In the genomic region with DNA sequence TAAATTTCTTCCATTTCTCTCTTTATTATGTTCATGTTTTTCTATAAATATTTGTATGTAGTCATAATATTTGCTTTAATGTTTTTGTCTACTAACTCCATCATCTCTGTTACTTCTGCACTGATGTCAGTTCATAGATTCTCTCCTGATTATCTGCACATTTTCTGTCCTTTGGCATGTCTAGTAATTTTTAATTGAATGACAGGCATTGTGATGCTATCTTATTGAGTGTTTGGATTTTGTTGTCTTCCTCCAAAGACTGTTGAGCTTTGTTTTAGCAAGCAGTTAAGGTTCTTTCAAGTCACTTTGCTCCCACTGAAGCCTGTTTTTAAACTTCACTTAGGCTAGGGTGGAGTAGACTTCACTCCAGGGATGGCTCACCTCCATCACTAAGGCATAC, we compare ENCODE assay signal across 37 cellular contexts.
DNase-seq lines count a peak whose midpoint lies in the region; ATAC-seq, FAIRE-seq and TF ChIP-seq lines count a peak whose summit lies in the region.
"Had no signal": no experiment of that assay in that cellular context is flagged by ENCODE, and none has a peak within 500 bp of the region (broad histone marks: within the 10 kb centered on the region; RNA-seq: fewer than 3 reads in every experiment).

No MANE protein-coding gene starts in this region.

- H3K27me3 ChIP-seq in left ventricle myocardium inferior (ENCODE audit: low read depth): no peaks in the 10 kb centered on the region
- H3K27me3 ChIP-seq: BE2C; BLaER1; BLaER1 treated with 17β-estradiol and CSF1 and Interleukin-3, amounts not matched to agents 10 nM and 100 nM had no signal

- no peaks in the 10 kb centered on the region for H3K36me3 Mint-ChIP-seq in activated CD4-positive, alpha-beta T cell treated with anti-CD3 and anti-CD28 coated beads, Interleukin-2, amount 10 ng/mL, durations not matched to agents 24 days and 14 days (ENCODE audit: low read depth)
- H3K36me3 Mint-ChIP-seq in nephron (ENCODE audit: low read depth): peaks cover 21% of the 10 kb centered on the region
- H3K36me3 Mint-ChIP-seq in HFFc6 (ENCODE audit: low read depth): no peaks in the 10 kb centered on the region
- H3K36me3 Mint-ChIP-seq in T-cell: peaks cover 5% of the 10 kb centered on the region
- H3K36me3 Mint-ChIP-seq: CD14-positive monocyte; CD4-positive, CD25-positive, alpha-beta regulatory T cell; CD8-positive, alpha-beta T cell had no signal

- H3K27ac Mint-ChIP-seq in activated CD4-positive, alpha-beta T cell treated with anti-CD3 and anti-CD28 coated beads, Interleukin-2, amount 10 ng/mL, durations not matched to agents 24 days and 14 days: no peak overlapping the region
- H3K27ac Mint-ChIP-seq in nephron (peak overlapping the region in 2 of 3 experiments; percentile 34 to 90), HFFc6 (no peak overlapping the region), T-cell (no peak overlapping the region)
- H3K27ac Mint-ChIP-seq: B cell; CD14-positive monocyte; CD4-positive, alpha-beta memory T cell; CD4-positive, alpha-beta T cell; CD4-positive, CD25-positive, alpha-beta regulatory T cell; CD8-positive, alpha-beta memory T cell; CD8-positive, alpha-beta T cell had no signal

- H3K27ac ChIP-seq in HEK293 (ENCODE audit: extremely low read depth, low read depth, low read length) (no peak overlapping the region), left ventricle myocardium inferior (replicated peaks) (no peak overlapping the region)
- H3K27ac ChIP-seq: 22Rv1; A549; BLaER1; BLaER1 treated with 17β-estradiol and CSF1 and Interleukin-3, amounts not matched to agents 10 nM and 100 nM; C4-2B had no signal

- ATAC-seq in T-cell (replicated peaks in 1 of 4): no peak
- ATAC-seq: A549; CD8-positive, alpha-beta T cell had no signal

- H3K36me3 ChIP-seq in HEK293 (ENCODE audit: control insufficient read depth in 2 of 2, insufficient read depth in 1 of 2, low read length in 2 of 2) (no peaks in the 10 kb centered on the region), left ventricle myocardium inferior (no peaks in the 10 kb centered on the region)
- H3K36me3 ChIP-seq: BE2C; BLaER1; BLaER1 treated with 17β-estradiol and CSF1 and Interleukin-3, amounts not matched to agents 10 nM and 100 nM had no signal

- H3K4me1 Mint-ChIP-seq in activated CD4-positive, alpha-beta T cell treated with anti-CD3 and anti-CD28 coated beads, Interleukin-2, amount 10 ng/mL, durations not matched to agents 24 days and 14 days: no peaks in the 10 kb centered on the region
- H3K4me1 Mint-ChIP-seq in nephron: peaks cover 8% of the 10 kb centered on the region
- H3K4me1 Mint-ChIP-seq in HFFc6 (ENCODE audit: low read depth): no peaks in the 10 kb centered on the region
- H3K4me1 Mint-ChIP-seq in T-cell: no peaks in the 10 kb centered on the region
- H3K4me1 Mint-ChIP-seq: B cell; CD14-positive monocyte; CD4-positive, alpha-beta memory T cell; CD4-positive, CD25-positive, alpha-beta regulatory T cell; CD8-positive, alpha-beta memory T cell had no signal

- peak; percentile 2 for DNase-seq in activated CD4-positive, alpha-beta T cell treated with anti-CD3 and anti-CD28 coated beads, Interleukin-2, amount 10 ng/mL, durations not matched to agents 24 days and 14 days
- no peak for DNase-seq in activated CD4-positive, alpha-beta T cell treated with anti-CD3 and anti-CD28 coated beads for 4 hours
- DNase-seq in frontal cortex (ENCODE audit: low spot score in 2 of 2) (no peak), HFFc6 (no peak), left ventricle myocardium inferior (no peak), T-cell (no peak)
- DNase-seq: 8988T; ACHN; AML-193; BE2C; C1 segment of cervical spinal cord; Caco-2; Calu3; CD4-positive, alpha-beta memory T cell; CD4-positive, alpha-beta T cell; CD4-positive, CD25-positive, alpha-beta regulatory T cell; CD8-positive, alpha-beta memory T cell; CD8-positive, alpha-beta T cell; COR-L47; DMS 273 treated with DMSO at 0.1 percent for 48 hours; DMS153; DMS53; DMS79; DMS79 treated with DMSO at 0.1 percent for 48 hours; DND-41; EL had no signal

- H3K4me3 Mint-ChIP-seq in activated CD4-positive, alpha-beta T cell treated with anti-CD3 and anti-CD28 coated beads, Interleukin-2, amount 10 ng/mL, durations not matched to agents 24 days and 14 days: no peak overlapping the region
- H3K4me3 Mint-ChIP-seq in nephron: no peak overlapping the region
- no peak overlapping the region for H3K4me3 Mint-ChIP-seq in HFFc6
- H3K4me3 Mint-ChIP-seq in T-cell: no peak overlapping the region
- H3K4me3 Mint-ChIP-seq: B cell; CD14-positive monocyte; CD4-positive, alpha-beta memory T cell; CD4-positive, alpha-beta T cell; CD4-positive, CD25-positive, alpha-beta regulatory T cell; CD8-positive, alpha-beta memory T cell; CD8-positive, alpha-beta T cell had no signal

- H3K9me3 Mint-ChIP-seq in activated CD4-positive, alpha-beta T cell treated with anti-CD3 and anti-CD28 coated beads, Interleukin-2, amount 10 ng/mL, durations not matched to agents 24 days and 14 days: peaks cover 5% of the 10 kb centered on the region
- H3K9me3 Mint-ChIP-seq in nephron (peaks cover 24% of the 10 kb centered on the region), HFFc6 (no peaks in the 10 kb centered on the region), T-cell (peaks cover 9 to 27% (median 17%) of the 10 kb centered on the region in 3 donors)

- TF ChIP-seq CTCF in HEK293 (tag by site-specific recombination; IDR thresholded peaks at IDR 0.05) (no peak), nephron (IDR thresholded peaks at IDR 0.05; ENCODE audit: unreplicated experiment in 3 of 3) (no peak), HFFc6 (IDR thresholded peaks at IDR 0.05) (no peak), left ventricle myocardium inferior (IDR thresholded peaks at IDR 0.05; ENCODE audit: borderline replicate concordance) (no peak)

- CTCF ChIA-PET in HEK293 (lab: Yijun Ruan, JAX) (interaction anchor here (0.7 to 1.2 kb wide), 2 partner anchors 17 to 34 kb away, joined by 3 to 6 read pairs; no protein-coding TSS in a partner anchor), T-cell (lab: Charles Lee) (no interaction called here)

- H3K4me3 ChIP-seq in HEK293 (ENCODE audit: low read depth, low read length): no peak overlapping the region
- no peak overlapping the region for H3K4me3 ChIP-seq in left ventricle myocardium inferior
- H3K4me3 ChIP-seq: A549; BLaER1; BLaER1 treated with 17β-estradiol and CSF1 and Interleukin-3, amounts not matched to agents 10 nM and 100 nM had no signal

- peaks cover 34% of the 10 kb centered on the region for H3K27me3 Mint-ChIP-seq in activated CD4-positive, alpha-beta T cell treated with anti-CD3 and anti-CD28 coated beads, Interleukin-2, amount 10 ng/mL, durations not matched to agents 24 days and 14 days
- H3K27me3 Mint-ChIP-seq in nephron (ENCODE audit: low read depth) (no peaks in the 10 kb centered on the region), HFFc6 (ENCODE audit: insufficient read depth) (peaks cover 16% of the 10 kb centered on the region), T-cell (peaks cover 0 to 9% of the 10 kb centered on the region in 2 donors)
- H3K27me3 Mint-ChIP-seq: B cell; CD4-positive, alpha-beta T cell had no signal

- no peaks in the 10 kb centered on the region for H3K4me1 ChIP-seq in HEK293 (ENCODE audit: control insufficient read depth, insufficient read depth, low read length)
- no peaks in the 10 kb centered on the region for H3K4me1 ChIP-seq in left ventricle myocardium inferior
- H3K4me1 ChIP-seq: A549; BE2C; BLaER1; BLaER1 treated with 17β-estradiol and CSF1 and Interleukin-3, amounts not matched to agents 10 nM and 100 nM; Caco-2 had no signal

- H3K9me3 ChIP-seq in HEK293 (ENCODE audit: control insufficient read depth, insufficient read depth, low read depth, low read length) (no peaks in the 10 kb centered on the region), left ventricle myocardium inferior (replicated peaks) (peaks cover 19% of the 10 kb centered on the region)
- H3K9me3 ChIP-seq: A549, BE2C, Caco-2 had no signal

- peak; percentile 23 for FAIRE-seq in frontal cortex (lab: Jason Lieb, UNC)
- FAIRE-seq: A204.1, A549, D721Med had no signal

- intact Hi-C loops in activated CD4-positive, alpha-beta T cell treated with anti-CD3 and anti-CD28 coated beads, Interleukin-2, amount 10 ng/mL, durations not matched to agents 24 days and 14 days (cut with micrococcal nuclease): no loop called here
- intact Hi-C loops in left ventricle myocardium inferior (cut with micrococcal nuclease): no loop called here

- POLR2A ChIA-PET in HEK293 (lab: Yijun Ruan, JAX) (no interaction called here), T-cell (lab: Charles Lee) (no interaction called here)

TF ChIP-seq in HEK293, 187 proteins besides CTCF, POLR2A, EP300 and RAD21:
- TF ChIP-seq ZNF366 (tag by site-specific recombination; conservative IDR thresholded peaks at IDR 0.05) (no peak), BCL6B (tag by site-specific recombination; IDR thresholded peaks at IDR 0.05) (no peak), GFI1B (tag by site-specific recombination; IDR thresholded peaks at IDR 0.05) (no peak), SCRT2 (tag by site-specific recombination; IDR thresholded peaks at IDR 0.05) (no peak), ZNF26 (tag by site-specific recombination; IDR thresholded peaks at IDR 0.05) (peak; percentile 94), ZNF670 (tag by site-specific recombination; IDR thresholded peaks at IDR 0.05; ENCODE audit: low read depth) (no peak), ZNF239 (tag by site-specific recombination; IDR thresholded peaks at IDR 0.05) (no peak)

Comparison
In these comparisons a context has a peak if more than half of its experiments do, and no peak if none do; other contexts are left out.
1. H3K27ac Mint-ChIP-seq: peak in nephron (2 of 3); none in activated CD4-positive, alpha-beta T cell treated with anti-CD3 and anti-CD28 coated beads, Interleukin-2, amount 10 ng/mL, durations not matched to agents 24 days and 14 days (single experiment), HFFc6 (single experiment) and T-cell (0 of 2).